In genomic region chr7:47945261-47946015, GRCh38 we compare ENCODE assay signal across 8 cellular contexts. TPM values are rescaled to one million over a fixed set of nuclear protein-coding genes. Genes with fewer than 3 reads are reported as not detected.
DNase-seq lines count a peak whose midpoint lies in the region; ATAC-seq and TF ChIP-seq lines count a peak whose summit lies in the region.

No MANE protein-coding gene starts in this region.

- peaks cover 4 to 7% (median 4%) of the 10 kb centered on the region in 3 donors for H3K27me3 Mint-ChIP-seq in CD14-positive monocyte (ENCODE audit: low read depth in 3 of 3)
- no peaks in the 10 kb centered on the region for H3K27me3 Mint-ChIP-seq in T-helper 2 cell treated with Interferon-gamma antibody and Interleukin-4, amounts not matched to agents 5 μg/mL and 100 μg/mL, for 36 hours (ENCODE audit: low read depth)

- no peak overlapping the region for H3K4me3 Mint-ChIP-seq in CD14-positive monocyte
- H3K4me3 Mint-ChIP-seq in T-helper 2 cell treated with Interferon-gamma antibody and Interleukin-4, amounts not matched to agents 5 μg/mL and 100 μg/mL, for 36 hours: no peak overlapping the region

- peaks cover 17% of the 10 kb centered on the region for H3K4me1 Mint-ChIP-seq in CD14-positive monocyte
- H3K4me1 Mint-ChIP-seq in T-helper 2 cell treated with Interferon-gamma antibody and Interleukin-4, amounts not matched to agents 5 μg/mL and 100 μg/mL, for 36 hours (ENCODE audit: low read depth): peaks cover 7% of the 10 kb centered on the region

- ATAC-seq in GM19351 (IDR thresholded peaks at IDR 0.05; ENCODE audit: unreplicated experiment) (peak; percentile 77), GM21447 (IDR thresholded peaks at IDR 0.05; ENCODE audit: unreplicated experiment) (no peak)

- H3K4me1 ChIP-seq in ascending aorta: peaks cover 7 to 12% of the 10 kb centered on the region in 2 donors

- DNase-seq in CD14-positive monocyte (ENCODE audit: low spot score) (no peak), MG63 (peak; percentile 34), ascending aorta (ENCODE audit: low spot score in 2 of 2) (peak in 1 of 2 donors; percentile 88), iPS-NIHi11 (ENCODE audit: low spot score) (peak; percentile 41)
- peak; percentile 47 for DNase-seq in T-helper 2 cell treated with Interferon-gamma antibody and Interleukin-4, amounts not matched to agents 5 μg/mL and 100 μg/mL, for 36 hours (ENCODE audit: low spot score)
- peak; percentile 49 to 65 for DNase-seq in stimulated activated CD4-positive, alpha-beta T cell treated with anti-CD3 and anti-CD28 coated beads, Interleukin-15, amount 100 ng/mL, for 1 hour (ENCODE audit: low read depth in 1 of 2, low spot score in 1 of 2)

- H3K9me3 ChIP-seq in MG63 (no peaks in the 10 kb centered on the region), ascending aorta (no peaks in the 10 kb centered on the region)

- intact Hi-C loops in CD14-positive monocyte (cut with micrococcal nuclease) (loop anchor here in 1 of 2 donors (1.0 to 2.0 kb wide), 2 partner anchors 165 to 209 kb away; no protein-coding TSS in a partner anchor), ascending aorta (cut with DNase I) (loop anchor here (1.0 to 10.0 kb wide), 4 partner anchors 31 to 681 kb away; no protein-coding TSS in a partner anchor)

- H3K27me3 ChIP-seq in MG63 (no peaks in the 10 kb centered on the region), ascending aorta (no peaks in the 10 kb centered on the region)

- peak overlapping the region in 1 of 7 donors; percentile 23 for H3K27ac Mint-ChIP-seq in CD14-positive monocyte
- H3K27ac Mint-ChIP-seq in T-helper 2 cell treated with Interferon-gamma antibody and Interleukin-4, amounts not matched to agents 5 μg/mL and 100 μg/mL, for 36 hours: no peak overlapping the region

- H3K36me3 Mint-ChIP-seq in CD14-positive monocyte: no peaks in the 10 kb centered on the region
- no peaks in the 10 kb centered on the region for H3K36me3 Mint-ChIP-seq in T-helper 2 cell treated with Interferon-gamma antibody and Interleukin-4, amounts not matched to agents 5 μg/mL and 100 μg/mL, for 36 hours (ENCODE audit: low read depth)

- H3K36me3 ChIP-seq in MG63: no peaks in the 10 kb centered on the region
- no peaks in the 10 kb centered on the region for H3K36me3 ChIP-seq in ascending aorta

- H3K9me3 Mint-ChIP-seq in CD14-positive monocyte: no peaks in the 10 kb centered on the region
- no peaks in the 10 kb centered on the region for H3K9me3 Mint-ChIP-seq in T-helper 2 cell treated with Interferon-gamma antibody and Interleukin-4, amounts not matched to agents 5 μg/mL and 100 μg/mL, for 36 hours

- TF ChIP-seq CTCF in CD14-positive monocyte (IDR thresholded peaks at IDR 0.05) (peak; percentile 81), ascending aorta (IDR thresholded peaks at IDR 0.05) (peak; percentile 51 to 84 (median 83))

- no peak overlapping the region for H3K4me3 ChIP-seq in MG63
- no peak overlapping the region for H3K4me3 ChIP-seq in ascending aorta

- no peak overlapping the region for H3K27ac ChIP-seq in ascending aorta

RNA-seq across cellular contexts. Expression of gene PKD1L1, which starts 2.8 kb away (rescaled TPM):
- polyA plus RNA-seq in CD14-positive monocyte: not detected
- 0.13 and 0.79 TPM in 2 replicates for total RNA-seq in MG63 (2014; rRNA removed; shearing (Covaris generic); ENCODE audit: low replicate concordance)
- total RNA-seq in ascending aorta: 1.1 TPM

RNA-seq across cellular contexts. Expression of gene HUS1, which starts 34.0 kb away (rescaled TPM):
- polyA plus RNA-seq in CD14-positive monocyte: 10 to 100 TPM; 37.7 to 45.9 TPM
- 3.1 and 17.7 TPM in 2 replicates for total RNA-seq in MG63 (2014; rRNA removed; shearing (Covaris generic); ENCODE audit: low replicate concordance)
- 30.4 TPM for total RNA-seq in ascending aorta
